ENCODE assay signal across 12 cellular contexts in genomic region chr16:62077998-62078397, GRCh38. TPM values are rescaled to one million over a fixed set of nuclear protein-coding genes. Genes with fewer than 3 reads are reported as not detected.
DNase-seq lines count a peak whose midpoint lies in the region; ATAC-seq and TF ChIP-seq lines count a peak whose summit lies in the region.
"Had no signal": no experiment of that assay in that cellular context is flagged by ENCODE, and none has a peak within 500 bp of the region (broad histone marks: within the 10 kb centered on the region; RNA-seq: fewer than 3 reads in every experiment).

No MANE protein-coding gene starts in this region.

- intact Hi-C loops in sciatic nerve (cut with DNase I) = no loop called here
- intact Hi-C loops in aorta (cut with DNase I) = no loop called here

- 50 to 53% methylated on average over 4 of the region's 4 CpGs for WGBS in aorta, 2 donors

- H3K9me3 Mint-ChIP-seq in type B pancreatic cell = no peaks in the 10 kb centered on the region

- no peak overlapping the region for H3K4me3 Mint-ChIP-seq in type B pancreatic cell
- H3K4me3 Mint-ChIP-seq: CD14-positive monocyte; stimulated activated naive B cell treated with anti-CD40 and anti-IgM and Interleukin-4, amounts not matched to agents 10 μg/mL and 1 μg/mL and 100 μg/mL, for 72 hours had no signal

- no peak overlapping the region for H3K27ac ChIP-seq in aorta (ENCODE audit: low read depth in 1 of 2, low read length in 2 of 2)

- no peaks in the 10 kb centered on the region for H3K27me3 ChIP-seq in aorta (ENCODE audit: control insufficient read depth in 1 of 2, insufficient read depth in 2 of 2, low read length in 1 of 2)

- TF ChIP-seq CTCF in epithelial cell of esophagus (IDR thresholded peaks at IDR 0.05; ENCODE audit: insufficient read depth, low read depth, low read length, missing control alignments) (peak; percentile 25), type B pancreatic cell (conservative IDR thresholded peaks at IDR 0.05) (peak; percentile 55)

- H3K9me3 ChIP-seq in aorta (ENCODE audit: control insufficient read depth, low read length) = no peaks in the 10 kb centered on the region

- peaks cover 15% of the 10 kb centered on the region for H3K27me3 Mint-ChIP-seq in type B pancreatic cell
- H3K27me3 Mint-ChIP-seq: stimulated activated naive B cell treated with anti-CD40 and anti-IgM and Interleukin-4, amounts not matched to agents 10 μg/mL and 1 μg/mL and 100 μg/mL, for 72 hours had no signal

- no peaks in the 10 kb centered on the region for H3K36me3 ChIP-seq in aorta (ENCODE audit: control insufficient read depth in 1 of 2, insufficient read depth in 2 of 2, low read length in 1 of 2)

- H3K4me1 Mint-ChIP-seq in type B pancreatic cell (ENCODE audit: unreplicated experiment) = no peaks in the 10 kb centered on the region
- H3K4me1 Mint-ChIP-seq: CD14-positive monocyte; stimulated activated naive B cell treated with anti-CD40 and anti-IgM and Interleukin-4, amounts not matched to agents 10 μg/mL and 1 μg/mL and 100 μg/mL, for 72 hours had no signal

- no peak overlapping the region for H3K27ac Mint-ChIP-seq in type B pancreatic cell
- H3K27ac Mint-ChIP-seq: stimulated activated naive B cell treated with anti-CD40 and anti-IgM and Interleukin-4, amounts not matched to agents 10 μg/mL and 1 μg/mL and 100 μg/mL, for 72 hours had no signal

- H3K4me1 ChIP-seq in aorta (ENCODE audit: control insufficient read depth in 1 of 2, insufficient read depth in 2 of 2, low read length in 2 of 2) = no peaks in the 10 kb centered on the region

- H3K4me3 ChIP-seq in epithelial cell of esophagus (ENCODE audit: low read length) (no peak overlapping the region), aorta (ENCODE audit: low read length in 2 of 2) (no peak overlapping the region)

- no peak for ATAC-seq in sciatic nerve
- ATAC-seq in HG03432 (IDR thresholded peaks at IDR 0.05; ENCODE audit: unreplicated experiment) = no peak
- no peak for ATAC-seq in aorta (ENCODE audit: low FRiP score)
- ATAC-seq: stimulated activated naive B cell treated with anti-CD40 and anti-IgM and Interleukin-4, amounts not matched to agents 10 μg/mL and 1 μg/mL and 100 μg/mL, for 72 hours had no signal

- H3K36me3 Mint-ChIP-seq in type B pancreatic cell = no peaks in the 10 kb centered on the region
- H3K36me3 Mint-ChIP-seq: CD14-positive monocyte; stimulated activated naive B cell treated with anti-CD40 and anti-IgM and Interleukin-4, amounts not matched to agents 10 μg/mL and 1 μg/mL and 100 μg/mL, for 72 hours had no signal

- peak; percentile 55 for DNase-seq in NCI-H82 (lab: John Stamatoyannopoulos, UW)
- DNase-seq in NCI-H82 treated with DMSO at 0.1 percent for 48 hours (lab: John Stamatoyannopoulos, UW; ENCODE audit: unreplicated experiment) = no peak
- peak; percentile 6 for DNase-seq in NCI-H1048 (lab: John Stamatoyannopoulos, UW)
- DNase-seq in epithelial cell of esophagus (ENCODE audit: low read depth) = peak; percentile 21
- DNase-seq in type B pancreatic cell (ENCODE audit: extremely low spot score, unreplicated experiment) = no peak
- no peak for DNase-seq in sciatic nerve (ENCODE audit: low spot score)
- DNase-seq in aorta = no peak
- DNase-seq: IMR-90; stimulated activated naive B cell treated with anti-CD40 and anti-IgM and Interleukin-4, amounts not matched to agents 10 μg/mL and 1 μg/mL and 100 μg/mL, for 72 hours had no signal

RNA-seq across cellular contexts. Expression of gene CDH8, which starts 41.8 kb away (rescaled TPM):
- 8.0 and 8.2 TPM in 2 replicates for total RNA-seq in type B pancreatic cell (ENCODE audit: low replicate concordance)
- not detected for total RNA-seq in sciatic nerve
- total RNA-seq in aorta = 10 to 100 TPM in 1 of 2 donors, 1 to 10 TPM in 1; 4.1 to 15.4 TPM
- 1 to 10 TPM in 1 of 2 donors, under 1 TPM in 1; 0.33 to 3.4 TPM for polyA plus RNA-seq in aorta
- total RNA-seq: IMR-90, mononuclear cell had no signal
- polyA plus RNA-seq: CD14-positive monocyte, IMR-90 had no signal

Comparison
In these comparisons a context has a peak if more than half of its experiments do, and no peak if none do; other contexts are left out.
1. DNase-seq: peak in NCI-H82 (single experiment), NCI-H1048 (single experiment) and epithelial cell of esophagus (single experiment); none in NCI-H82 treated with DMSO at 0.1 percent for 48 hours (single experiment), type B pancreatic cell (single experiment), sciatic nerve (single experiment) and aorta (0 of 2).